9 cellular contexts compared by ENCODE assay signal in genomic region chr1:162631546-162632233, GRCh38. TPM values are rescaled to one million over a fixed set of nuclear protein-coding genes. Genes with fewer than 3 reads are reported as not detected.
DNase-seq lines count a peak whose midpoint lies in the region; ATAC-seq, FAIRE-seq and TF ChIP-seq lines count a peak whose summit lies in the region.
"Had no signal": no experiment of that assay in that cellular context is flagged by ENCODE, and none has a peak within 500 bp of the region (broad histone marks: within the 10 kb centered on the region; RNA-seq: fewer than 3 reads in every experiment).

No MANE protein-coding gene starts in this region.

- H3K79me2 ChIP-seq in GM12878 (ENCODE audit: control insufficient read depth, insufficient read depth, low read length) = peaks cover 2% of the 10 kb centered on the region; the same call in 1 of the 2 replicates

- no peak for TF ChIP-seq EP300 in GM12878 (IDR thresholded peaks at IDR 0.05; ENCODE audit: borderline replicate concordance in 1 of 2, control insufficient read depth in 1 of 2, low read depth in 2 of 2, low read length in 2 of 2)

- no peaks in the 10 kb centered on the region for H4K20me1 ChIP-seq in GM12878 (ENCODE audit: control insufficient read depth, insufficient read depth)

- peak overlapping the region; percentile 10; the same call in 1 of the 2 replicates for H3K9ac ChIP-seq in GM12878 (ENCODE audit: control insufficient read depth, insufficient read depth, low read length)
- H3K9ac ChIP-seq in subcutaneous abdominal adipose tissue (ENCODE audit: low read length in 5 of 5) = peak overlapping the region in 4 of 5 donors; percentile 30 to 74 (median 54)

- in situ Hi-C loops in GM12878 (cut with MboI) = no loop called here

- no peak for TF ChIP-seq POLR2A in GM12878 (IDR thresholded peaks at IDR 0.05; ENCODE audit: low read depth, low read length)

- H3K27me3 ChIP-seq in H7 (ENCODE audit: control insufficient read depth, insufficient read depth, low read length) (no peaks in the 10 kb centered on the region), GM12878 (replicated peaks in 1 of 2; ENCODE audit: control insufficient read depth in 2 of 2, insufficient read depth in 2 of 2, low read length in 1 of 2) (no peaks in the 10 kb centered on the region), subcutaneous abdominal adipose tissue (ENCODE audit: control insufficient read depth in 5 of 5, insufficient read depth in 4 of 5, low read length in 5 of 5) (no peaks in the 10 kb centered on the region)

- SMC1A ChIA-PET in GM12878 (lab: Charles Lee; ENCODE audit: uncharacterized antibody, unreplicated experiment) = interaction anchor here (0.6 to 9.1 kb wide), 28 partner anchors 8 to 222 kb away, joined by 3 to 80 read pairs (median 4); partner anchors contain the start of gene HSD17B7

- intact Hi-C loops in GM12878 (cut with micrococcal nuclease; ENCODE audit: unreplicated experiment) = loop anchor here (5.0 kb wide), 1 partner anchor 691 kb away; the partner anchor contains the start of gene NUF2

- H3K36me3 ChIP-seq in H7 (replicated peaks; ENCODE audit: control insufficient read depth, insufficient read depth, low read length) (no peaks in the 10 kb centered on the region), GM12878 (ENCODE audit: control insufficient read depth in 2 of 2, insufficient read depth in 2 of 2, low read length in 1 of 2) (no peaks in the 10 kb centered on the region), subcutaneous abdominal adipose tissue (ENCODE audit: control insufficient read depth in 5 of 5, insufficient read depth in 5 of 5, low read length in 5 of 5) (no peaks in the 10 kb centered on the region)

- no peak for DNase-seq in H7
- no peak for DNase-seq in GM12878 (ENCODE audit: low read depth, low spot score)
- no peak for DNase-seq in left lobe of liver (ENCODE audit: low spot score)
- DNase-seq in frontal cortex (ENCODE audit: low spot score in 2 of 2) = no peak
- no peak for DNase-seq in T-helper 2 cell
- DNase-seq: PC-3 had no signal

- no peak for FAIRE-seq in GM12878 (lab: Jason Lieb, UNC)
- FAIRE-seq in frontal cortex (lab: Jason Lieb, UNC) = no peak

- peak overlapping the region; percentile 71 for H2AFZ ChIP-seq in GM12878 (ENCODE audit: control insufficient read depth, low read depth, low read length)

- peak overlapping the region; percentile 1; the same call in 1 of the 2 replicates for H3K4me3 ChIP-seq in H7 (ENCODE audit: insufficient read depth, low read depth, low read length)
- peak overlapping the region; percentile 35 for H3K4me3 ChIP-seq in GM12878
- peak overlapping the region; percentile 30 to 75 (median 71) for H3K4me3 ChIP-seq in subcutaneous abdominal adipose tissue (ENCODE audit: low read depth in 1 of 5, low read length in 5 of 5)

- H3K4me2 ChIP-seq in GM12878 (ENCODE audit: control insufficient read depth, insufficient read depth) = peak overlapping the region; percentile 61

- CTCF ChIA-PET in GM12878 (lab: Yijun Ruan, JAX) = interaction anchor here (0.9 to 9.3 kb wide), 13 partner anchors 8 to 684 kb away, joined by 3 to 79 read pairs (median 5); no protein-coding TSS in a partner anchor

- ATAC-seq in GM12878 (no peak; the same call in 2 of the 3 replicates), left lobe of liver (peak; percentile 59), GM18861 (IDR thresholded peaks at IDR 0.05; ENCODE audit: unreplicated experiment) (no peak), HG02981 (IDR thresholded peaks at IDR 0.05; ENCODE audit: unreplicated experiment) (no peak)

- H3K27ac ChIP-seq in GM12878 (ENCODE audit: control insufficient read depth, insufficient read depth) (peak overlapping the region; percentile 63), subcutaneous abdominal adipose tissue (ENCODE audit: low read depth, low read length) (peak overlapping the region; percentile 93)

- POLR2A ChIA-PET in GM12878 (lab: Charles Lee) = interaction anchor here (0.6 to 3.3 kb wide), 17 partner anchors 10 to 669 kb away, joined by 3 to 16 read pairs (median 4); partner anchors contain the start of gene UAP1

- WGBS in GM12878 (ENCODE audit: insufficient coverage, insufficient replicate concordance, low lambda C conversion rate, missing lambda C conversion rate) = 58% methylated on average over 9 of the region's 11 CpGs

- TF ChIP-seq CTCF in GM12878 (IDR thresholded peaks at IDR 0.05 in 2 of 3, conservative IDR thresholded peaks at IDR 0.05 in 1 of 3; ENCODE audit: control insufficient read depth in 2 of 3, extremely low read depth in 1 of 3, insufficient read depth in 1 of 3, low read depth in 3 of 3, low read length in 3 of 3) = no peak

- RAD21 ChIA-PET in GM12878 (lab: Charles Lee; ENCODE audit: unreplicated experiment) = interaction anchor here (0.6 to 5.3 kb wide), 25 partner anchors 9 to 169 kb away, joined by 3 to 39 read pairs (median 5); partner anchors contain the start of gene HSD17B7

- H3K9me3 ChIP-seq in GM12878 (replicated peaks; ENCODE audit: control insufficient read depth, insufficient read depth, low read length) (no peaks in the 10 kb centered on the region), subcutaneous abdominal adipose tissue (ENCODE audit: control insufficient read depth in 5 of 5, low read length in 5 of 5) (no peaks in the 10 kb centered on the region)

- BruUV-seq in GM12878 (replicated peaks; lab: Mats Ljungman, UMichigan) = no TSS peak

- no peak for TF ChIP-seq RAD21 in GM12878 (IDR thresholded peaks at IDR 0.05; ENCODE audit: insufficient read depth, low read depth, low read length)

- H3K4me1 ChIP-seq in GM12878 (ENCODE audit: control insufficient read depth, insufficient read depth, low read length) = peaks cover 37% of the 10 kb centered on the region
- peaks cover 1 to 63% (median 54%) of the 10 kb centered on the region in 5 donors for H3K4me1 ChIP-seq in subcutaneous abdominal adipose tissue (ENCODE audit: control insufficient read depth in 5 of 5, insufficient read depth in 5 of 5, low read length in 5 of 5)

TF ChIP-seq in GM12878, 131 proteins besides CTCF, POLR2A, EP300 and RAD21:
- TF ChIP-seq EED (IDR thresholded peaks at IDR 0.05; ENCODE audit: low read depth) = no peak
- TF ChIP-seq, protein P1, sequence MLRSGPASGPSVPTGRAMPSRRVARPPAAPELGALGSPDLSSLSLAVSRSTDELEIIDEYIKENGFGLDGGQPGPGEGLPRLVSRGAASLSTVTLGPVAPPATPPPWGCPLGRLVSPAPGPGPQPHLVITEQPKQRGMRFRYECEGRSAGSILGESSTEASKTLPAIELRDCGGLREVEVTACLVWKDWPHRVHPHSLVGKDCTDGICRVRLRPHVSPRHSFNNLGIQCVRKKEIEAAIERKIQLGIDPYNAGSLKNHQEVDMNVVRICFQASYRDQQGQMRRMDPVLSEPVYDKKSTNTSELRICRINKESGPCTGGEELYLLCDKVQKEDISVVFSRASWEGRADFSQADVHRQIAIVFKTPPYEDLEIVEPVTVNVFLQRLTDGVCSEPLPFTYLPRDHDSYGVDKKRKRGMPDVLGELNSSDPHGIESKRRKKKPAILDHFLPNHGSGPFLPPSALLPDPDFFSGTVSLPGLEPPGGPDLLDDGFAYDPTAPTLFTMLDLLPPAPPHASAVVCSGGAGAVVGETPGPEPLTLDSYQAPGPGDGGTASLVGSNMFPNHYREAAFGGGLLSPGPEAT (IDR thresholded peaks at IDR 0.05; ENCODE audit: low read depth) = no peak
- no peak for TF ChIP-seq ZNF217 (IDR thresholded peaks at IDR 0.05)
- no peak for TF ChIP-seq ZBTB33 (IDR thresholded peaks at IDR 0.05)
- no peak for TF ChIP-seq KLF5 (IDR thresholded peaks at IDR 0.05; ENCODE audit: partially characterized antibody)

RNA-seq across cellular contexts. Expression of gene DDR2, which starts 0.6 kb away (rescaled TPM):
- total RNA-seq in H7 (2014; rRNA removed; shearing (Covaris generic)) = 0.17 and 0.55 TPM in 2 replicates
- 28.4 and 31.3 TPM in 2 replicates for total RNA-seq in GM12878 (2013; cell fraction: nucleolus; rRNA removed)
- total RNA-seq in GM12878 (2014; rRNA removed) (6.6 and 7.4 TPM in 2 replicates), GM12878 (2014; rRNA removed; fragmentation: Illumina TruSeq; extraction: Trizol) (4.8 and 5.1 TPM in 2 replicates), GM12878 (2021) (8.4 and 8.8 TPM in 2 replicates), left lobe of liver (2.0 TPM), frontal cortex (4.1 TPM)
- polyA plus RNA-seq in GM12878 (2011; ENCODE audit: low read depth) = 1.6 TPM
- polyA plus RNA-seq in GM12878 (2011; rRNA removed) (4.9 and 6.2 TPM in 2 replicates), GM12878 (2014; fragmentation: Illumina TruSeq; extraction: Trizol) (5.8 and 6.4 TPM in 2 replicates), GM12878 (2014; fragmentation: Nextera tagmentation; extraction: Ambion mirVana) (1 to 10 TPM; 1.9 to 2.8 TPM), GM12878 (2014; rRNA removed) (3.6 and 5.7 TPM in 2 replicates), GM12878 (2016; fragmentation: Nextera tagmentation; extraction: Ambion mirVana) (1 to 10 TPM; 5.2 to 6.3 TPM)
- polyA plus RNA-seq in GM12878 (2011; cell fraction: cytosol; rRNA removed) = 5.5 and 5.7 TPM in 2 replicates
- 7.8 and 10.1 TPM in 2 replicates for polyA plus RNA-seq in GM12878 (2011; cell fraction: nucleus; rRNA removed)
- 1.8 and 2.0 TPM in 2 replicates for polyA plus RNA-seq in GM12878 (2012)
- polyA minus RNA-seq in GM12878 (2011; rRNA and poly(A)+ RNA removed) = 17.0 and 18.2 TPM in 2 replicates
- polyA minus RNA-seq in GM12878 (2011; cell fraction: cytosol; rRNA and poly(A)+ RNA removed) = 3.1 and 3.6 TPM in 2 replicates
- 7.4 and 13.5 TPM in 2 replicates for polyA minus RNA-seq in GM12878 (2011; cell fraction: nucleus; rRNA and poly(A)+ RNA removed)

Comparison
In these comparisons a context has a peak if more than half of its experiments do, and no peak if none do; other contexts are left out.
1. H3K4me3 ChIP-seq: peak in every context shown above with its lines; median percentile 71 in subcutaneous abdominal adipose tissue; 35 in GM12878; 1 in H7.